19 cellular contexts compared by ENCODE assay signal in genomic region chr11:68321293-68322030, GRCh38. TPM values are rescaled to one million over a fixed set of nuclear protein-coding genes. Genes with fewer than 3 reads are reported as not detected.
DNase-seq lines count a peak whose midpoint lies in the region; ATAC-seq and TF ChIP-seq lines count a peak whose summit lies in the region.
"Had no signal": no experiment of that assay in that cellular context is flagged by ENCODE, and none has a peak within 500 bp of the region (broad histone marks: within the 10 kb centered on the region; RNA-seq: fewer than 3 reads in every experiment).

No MANE protein-coding gene starts in this region.

- no peak for TF ChIP-seq CTCF in right atrium auricular region (IDR thresholded peaks at IDR 0.05)

- no peak overlapping the region for H2BK120ac ChIP-seq in mesenchymal stem cell (ENCODE audit: low read depth, low read length)

- H3K4ac ChIP-seq in mesenchymal stem cell (ENCODE audit: low read depth in 1 of 2, low read length in 2 of 2): no peak overlapping the region

- no peak overlapping the region for H4K8ac ChIP-seq in mesenchymal stem cell (ENCODE audit: low read length)

- no peaks in the 10 kb centered on the region for H3K27me3 ChIP-seq in right atrium auricular region
- no peaks in the 10 kb centered on the region for H3K27me3 ChIP-seq in mesenchymal stem cell (ENCODE audit: control insufficient read depth in 1 of 2, insufficient read depth in 1 of 2, low read length in 2 of 2)
- H3K27me3 ChIP-seq: ovary had no signal

- no peak overlapping the region for H2BK15ac ChIP-seq in mesenchymal stem cell (ENCODE audit: low read depth, poor library complexity, severe bottlenecking)

- no peak overlapping the region for H3K4me3 ChIP-seq in right atrium auricular region
- no peak overlapping the region for H3K4me3 ChIP-seq in mesenchymal stem cell (ENCODE audit: insufficient read depth in 1 of 2, low read depth in 1 of 2, low read length in 2 of 2)
- H3K4me3 ChIP-seq: ovary, smooth muscle cell had no signal

- H3K23ac ChIP-seq in mesenchymal stem cell (ENCODE audit: low read length in 2 of 2): no peak overlapping the region

- no peak overlapping the region for H4K91ac ChIP-seq in mesenchymal stem cell (ENCODE audit: low read length)

- 91% methylated on average over 16 of the region's 16 CpGs for WGBS in mesenchymal stem cell

- H3K4me1 ChIP-seq in right atrium auricular region (peaks cover 0 to 60% of the 10 kb centered on the region in 2 donors), mesenchymal stem cell (ENCODE audit: control insufficient read depth, insufficient read depth, low read depth, low read length) (peaks cover 27% of the 10 kb centered on the region)

- no peak overlapping the region for H2BK5ac ChIP-seq in mesenchymal stem cell (ENCODE audit: low read depth, low read length, poor library complexity, severe bottlenecking)

- DNase-seq in Right ventricle myocardium inferior (ENCODE audit: missing footprints) (no peak), right atrium auricular region (ENCODE audit: low spot score) (no peak), mesenchymal stem cell (no peak), HPDE6-E6E7 (ENCODE audit: extremely low spot score) (no peak), OCI-M1 (lab: John Stamatoyannopoulos, UW) (no peak), HuH-7 (ENCODE audit: low spot score) (no peak)
- DNase-seq: activated CD4-positive, alpha-beta T cell treated with anti-CD3 and anti-CD28 coated beads for 48 hours; activated effector memory CD4-positive, alpha-beta T cell treated with Interleukin-2 at 50 U/mL for 16 hours; amygdala; H9; Kasumi-1; NCI-H1436; NCI-H2171 treated with DMSO at 0.1 percent for 48 hours; ovary; stimulated activated CD8-positive, alpha-beta memory T cell treated with anti-CD3 and anti-CD28 coated beads, Interleukin-4, amount 100 ng/mL, for 48 hours had no signal

- H3K14ac ChIP-seq in mesenchymal stem cell (ENCODE audit: low read length in 2 of 2): no peak overlapping the region

- H3K4me2 ChIP-seq in mesenchymal stem cell (ENCODE audit: low read length, poor library complexity, severe bottlenecking): no peak overlapping the region
- H3K4me2 ChIP-seq: smooth muscle cell had no signal

- no peaks in the 10 kb centered on the region for H3K36me3 ChIP-seq in right atrium auricular region
- peaks cover 0 to 15% of the 10 kb centered on the region in 2 experiments for H3K36me3 ChIP-seq in mesenchymal stem cell (ENCODE audit: control insufficient read depth in 1 of 2, insufficient read depth in 2 of 2, low read depth in 1 of 2, low read length in 2 of 2)
- H3K36me3 ChIP-seq: ovary had no signal

- peak overlapping the region; percentile 37 for H3K9ac ChIP-seq in mesenchymal stem cell (ENCODE audit: low read length)

- no peak overlapping the region for H3K18ac ChIP-seq in mesenchymal stem cell (ENCODE audit: low read depth in 1 of 2, low read length in 2 of 2)

- H3K9me3 ChIP-seq in right atrium auricular region (no peaks in the 10 kb centered on the region), mesenchymal stem cell (ENCODE audit: control insufficient read depth, low read length) (no peaks in the 10 kb centered on the region)
- H3K9me3 ChIP-seq: ovary had no signal

- no peak overlapping the region for H2AFZ ChIP-seq in mesenchymal stem cell (ENCODE audit: low read depth, low read length)

- ATAC-seq in Right ventricle myocardium inferior (peak; percentile 41), esophagus mucosa (peak; percentile 53), HG02798 (IDR thresholded peaks at IDR 0.05; ENCODE audit: poor library complexity, unreplicated experiment) (no peak)

- intact Hi-C loops in Right ventricle myocardium inferior (cut with DNase I): no loop called here

- no peak overlapping the region for H2BK12ac ChIP-seq in mesenchymal stem cell (ENCODE audit: low read length in 2 of 2)

- H3K27ac ChIP-seq in right atrium auricular region (peak overlapping the region in 1 of 2 donors; percentile 35), mesenchymal stem cell (ENCODE audit: low read length, poor library complexity, severe bottlenecking) (no peak overlapping the region)
- H3K27ac ChIP-seq: 22Rv1, ovary had no signal

- H2AK5ac ChIP-seq in mesenchymal stem cell (ENCODE audit: low read length, severe bottlenecking): no peak overlapping the region

- peaks cover 56% of the 10 kb centered on the region for H3K79me1 ChIP-seq in mesenchymal stem cell (replicated peaks; ENCODE audit: low read length, poor library complexity, severe bottlenecking)

RNA-seq across cellular contexts. Expression of gene LRP5, which starts 9.1 kb away (rescaled TPM):
- total RNA-seq in Right ventricle myocardium inferior: 61.6 TPM
- 10 to 100 TPM; 34.6 to 60.9 TPM for total RNA-seq in right atrium auricular region
- 15.9 TPM for total RNA-seq in esophagus mucosa
- polyA plus RNA-seq in mesenchymal stem cell (2013, experiment 1 of 2): 46.4 TPM
- polyA plus RNA-seq in mesenchymal stem cell (2013, experiment 2 of 2): 41.4 TPM

RNA-seq across cellular contexts. Expression of gene C11orf24, which starts 49.7 kb away (rescaled TPM):
- total RNA-seq in Right ventricle myocardium inferior (29.4 TPM), right atrium auricular region (10 to 100 TPM; 20.4 to 21.3 TPM), esophagus mucosa (19.9 TPM)
- 90.1 TPM for polyA plus RNA-seq in mesenchymal stem cell (2013, experiment 1 of 2)
- polyA plus RNA-seq in mesenchymal stem cell (2013, experiment 2 of 2): 93.9 TPM
